Comparison of ENCODE assay signal across 1 cellular context in genomic region chr4:128349921-128350320, GRCh38.
TF ChIP-seq lines count a peak whose summit lies in the region.

No MANE protein-coding gene starts in this region.

TF ChIP-seq in K562, 482 proteins besides CTCF, POLR2A, EP300 and RAD21 (continued from another document and continues in another):
- peak; percentile 43; the same call in 1 of the 2 replicates for TF ChIP-seq ATF4 (CRISPR knock-in tag; IDR thresholded peaks at IDR 0.05)
- TF ChIP-seq GABPB1 (CRISPR knock-in tag; IDR thresholded peaks at IDR 0.05): 0 out of 2 replicates have a peak, but pooled peaks have one; percentile 29
- no peak for TF ChIP-seq TAF15 (IDR thresholded peaks at IDR 0.05; ENCODE audit: low read depth, low read length)
- peak in 1 of 2 experiments; percentile 54; a peak in 1 of 4 replicates for TF ChIP-seq RCOR1 (IDR thresholded peaks at IDR 0.05; ENCODE audit: borderline replicate concordance in 1 of 2, low read depth in 2 of 2, low read length in 2 of 2)
- TF ChIP-seq NCOA4 (IDR thresholded peaks at IDR 0.05; ENCODE audit: partially characterized antibody): no peak
- TF ChIP-seq NCOA1 (IDR thresholded peaks at IDR 0.05; ENCODE audit: low read depth): no peak
- no peak for TF ChIP-seq RBM14 (IDR thresholded peaks at IDR 0.05; ENCODE audit: borderline replicate concordance, insufficient read depth, low read depth, low read length)
- no peak for TF ChIP-seq PBX2 (CRISPR knock-in tag; IDR thresholded peaks at IDR 0.05; ENCODE audit: low read depth)
- no peak for TF ChIP-seq PBX2 (tag; conservative IDR thresholded peaks at IDR 0.05; ENCODE audit: low read depth)
- 0 out of 2 replicates have a peak, but pooled peaks have one; percentile 40 for TF ChIP-seq CHAMP1 (IDR thresholded peaks at IDR 0.05)
- TF ChIP-seq ZNF512 (tag; IDR thresholded peaks at IDR 0.05): no peak
- TF ChIP-seq DNMT1 (IDR thresholded peaks at IDR 0.05): no peak
- 0 out of 2 replicates have a peak, but pooled peaks have one; percentile 14 for TF ChIP-seq TAL1 (IDR thresholded peaks at IDR 0.05)
- no peak for TF ChIP-seq ZNF57 (CRISPR knock-in tag; IDR thresholded peaks at IDR 0.05)
- TF ChIP-seq JUN (IDR thresholded peaks at IDR 0.05; ENCODE audit: borderline replicate concordance, low read depth, low read length): peak; percentile 77
- no peak for TF ChIP-seq JUN (CRISPR knock-in tag; IDR thresholded peaks at IDR 0.05; ENCODE audit: borderline replicate concordance)
- peak; percentile 94 to 95 for TF ChIP-seq FOXA3 (CRISPR knock-in tag; conservative IDR thresholded peaks at IDR 0.05 in 1 of 2, IDR thresholded peaks at IDR 0.05 in 1 of 2)
- no peak for TF ChIP-seq SLC30A9 (CRISPR knock-in tag; IDR thresholded peaks at IDR 0.05)
- TF ChIP-seq ZNF609 (CRISPR knock-in tag; IDR thresholded peaks at IDR 0.05; ENCODE audit: borderline replicate concordance): no peak
- TF ChIP-seq MLLT1 (IDR thresholded peaks at IDR 0.05): peak in 1 of 2 experiments; percentile 39; a peak in 1 of 4 replicates
- no peak for TF ChIP-seq HOXB6 (CRISPR knock-in tag; IDR thresholded peaks at IDR 0.05; ENCODE audit: borderline replicate concordance)
- TF ChIP-seq KAT7 (CRISPR knock-in tag; IDR thresholded peaks at IDR 0.05; ENCODE audit: borderline replicate concordance): no peak
- TF ChIP-seq SFPQ (IDR thresholded peaks at IDR 0.05; ENCODE audit: low read depth, low read length): no peak
- TF ChIP-seq NBN (IDR thresholded peaks at IDR 0.05; ENCODE audit: low read depth): peak; percentile 78
- TF ChIP-seq PTBP1 (IDR thresholded peaks at IDR 0.05; ENCODE audit: low read depth, low read length): no peak
- TF ChIP-seq FOXJ2 (tag; IDR thresholded peaks at IDR 0.05): peak; percentile 81; the same call in 1 of the 2 replicates
- 0 out of 2 replicates have a peak, but pooled peaks have one; percentile 54 for TF ChIP-seq NFRKB (IDR thresholded peaks at IDR 0.05; ENCODE audit: low read depth)
- no peak for TF ChIP-seq TGIF2 (CRISPR knock-in tag; IDR thresholded peaks at IDR 0.05)
- no peak for TF ChIP-seq MBD2 (IDR thresholded peaks at IDR 0.05; ENCODE audit: borderline replicate concordance, low read depth)
- no peak for TF ChIP-seq GTF2A2 (tag; IDR thresholded peaks at IDR 0.05)
- TF ChIP-seq CXXC5 (CRISPR knock-in tag; IDR thresholded peaks at IDR 0.05): peak; percentile 21; the same call in 1 of the 2 replicates
- TF ChIP-seq ZNF75A (CRISPR knock-in tag; IDR thresholded peaks at IDR 0.05): no peak
- TF ChIP-seq IRF9 (tag; IDR thresholded peaks at IDR 0.05): 0 out of 2 replicates have a peak, but pooled peaks have one; percentile 55
- peak; percentile 69 for TF ChIP-seq ARID1B (IDR thresholded peaks at IDR 0.05)
- peak; percentile 93 to 95 for TF ChIP-seq FOXK2 (conservative IDR thresholded peaks at IDR 0.05 in 1 of 2, IDR thresholded peaks at IDR 0.05 in 1 of 2; ENCODE audit: low read depth in 2 of 2)
- TF ChIP-seq ATF6 (CRISPR knock-in tag; IDR thresholded peaks at IDR 0.05): no peak
- TF ChIP-seq MECOM (CRISPR knock-in tag; IDR thresholded peaks at IDR 0.05): 0 out of 2 replicates have a peak, but pooled peaks have one; percentile 11
- TF ChIP-seq GABPB2 (CRISPR knock-in tag; conservative IDR thresholded peaks at IDR 0.05): no peak
- no peak for TF ChIP-seq ZBTB34 (CRISPR knock-in tag; IDR thresholded peaks at IDR 0.05)
- TF ChIP-seq ZNF165 (CRISPR knock-in tag; IDR thresholded peaks at IDR 0.05; ENCODE audit: borderline replicate concordance): no peak
